In the genomic region with DNA sequence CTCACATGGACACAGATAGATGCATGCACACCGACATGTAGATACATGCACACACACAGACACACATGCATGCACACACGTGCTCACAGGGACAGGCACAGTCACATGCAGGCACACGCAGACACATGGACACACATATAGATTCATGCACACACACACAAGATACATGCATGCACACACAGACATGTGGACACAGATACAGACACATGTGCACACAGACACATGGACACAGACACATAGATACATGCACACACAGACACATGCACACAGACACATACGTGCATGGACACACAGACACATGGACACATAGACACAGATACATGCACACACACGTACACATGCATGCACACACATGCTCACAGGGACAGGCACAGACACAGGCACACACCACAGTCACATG, we compare ENCODE assay signal across 1 cellular context.
TF ChIP-seq lines count a peak whose summit lies in the region.

No MANE protein-coding gene starts in this region.

TF ChIP-seq in HepG2, 621 proteins besides CTCF, POLR2A, EP300 and RAD21 (continued from another document):
- TF ChIP-seq ZNF207 (IDR thresholded peaks at IDR 0.05; ENCODE audit: borderline replicate concordance), result 0 out of 2 replicates have a peak, but pooled peaks have one; percentile 40
- TF ChIP-seq ZNF614 (CRISPR knock-in tag; IDR thresholded peaks at IDR 0.05; ENCODE audit: borderline replicate concordance), result no peak
- no peak for TF ChIP-seq ZNF776 (CRISPR knock-in tag; IDR thresholded peaks at IDR 0.05)
- no peak for TF ChIP-seq ONECUT2 (CRISPR knock-in tag; IDR thresholded peaks at IDR 0.05)
- TF ChIP-seq, protein P1, sequence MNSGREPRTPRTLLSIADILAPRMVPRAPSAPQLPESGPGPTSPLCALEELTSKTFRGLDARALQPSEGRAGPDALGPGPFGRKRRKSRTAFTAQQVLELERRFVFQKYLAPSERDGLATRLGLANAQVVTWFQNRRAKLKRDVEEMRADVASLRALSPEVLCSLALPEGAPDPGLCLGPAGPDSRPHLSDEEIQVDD (CRISPR knock-in tag; IDR thresholded peaks at IDR 0.05; ENCODE audit: borderline replicate concordance), result no peak
- TF ChIP-seq SRSF4 (IDR thresholded peaks at IDR 0.05; ENCODE audit: low read depth, low read length, poor library complexity, severe bottlenecking), result no peak
- no peak for TF ChIP-seq NRL (CRISPR knock-in tag; IDR thresholded peaks at IDR 0.05; ENCODE audit: borderline replicate concordance)
- TF ChIP-seq, protein P2, sequence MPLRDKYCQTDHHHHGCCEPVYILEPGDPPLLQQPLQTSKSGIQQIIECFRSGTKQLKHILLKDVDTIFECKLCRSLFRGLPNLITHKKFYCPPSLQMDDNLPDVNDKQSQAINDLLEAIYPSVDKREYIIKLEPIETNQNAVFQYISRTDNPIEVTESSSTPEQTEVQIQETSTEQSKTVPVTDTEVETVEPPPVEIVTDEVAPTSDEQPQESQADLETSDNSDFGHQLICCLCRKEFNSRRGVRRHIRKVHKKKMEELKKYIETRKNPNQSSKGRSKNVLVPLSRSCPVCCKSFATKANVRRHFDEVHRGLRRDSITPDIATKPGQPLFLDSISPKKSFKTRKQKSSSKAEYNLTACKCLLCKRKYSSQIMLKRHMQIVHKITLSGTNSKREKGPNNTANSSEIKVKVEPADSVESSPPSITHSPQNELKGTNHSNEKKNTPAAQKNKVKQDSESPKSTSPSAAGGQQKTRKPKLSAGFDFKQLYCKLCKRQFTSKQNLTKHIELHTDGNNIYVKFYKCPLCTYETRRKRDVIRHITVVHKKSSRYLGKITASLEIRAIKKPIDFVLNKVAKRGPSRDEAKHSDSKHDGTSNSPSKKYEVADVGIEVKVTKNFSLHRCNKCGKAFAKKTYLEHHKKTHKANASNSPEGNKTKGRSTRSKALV (CRISPR knock-in tag; IDR thresholded peaks at IDR 0.05), result no peak
- TF ChIP-seq, protein P3, sequence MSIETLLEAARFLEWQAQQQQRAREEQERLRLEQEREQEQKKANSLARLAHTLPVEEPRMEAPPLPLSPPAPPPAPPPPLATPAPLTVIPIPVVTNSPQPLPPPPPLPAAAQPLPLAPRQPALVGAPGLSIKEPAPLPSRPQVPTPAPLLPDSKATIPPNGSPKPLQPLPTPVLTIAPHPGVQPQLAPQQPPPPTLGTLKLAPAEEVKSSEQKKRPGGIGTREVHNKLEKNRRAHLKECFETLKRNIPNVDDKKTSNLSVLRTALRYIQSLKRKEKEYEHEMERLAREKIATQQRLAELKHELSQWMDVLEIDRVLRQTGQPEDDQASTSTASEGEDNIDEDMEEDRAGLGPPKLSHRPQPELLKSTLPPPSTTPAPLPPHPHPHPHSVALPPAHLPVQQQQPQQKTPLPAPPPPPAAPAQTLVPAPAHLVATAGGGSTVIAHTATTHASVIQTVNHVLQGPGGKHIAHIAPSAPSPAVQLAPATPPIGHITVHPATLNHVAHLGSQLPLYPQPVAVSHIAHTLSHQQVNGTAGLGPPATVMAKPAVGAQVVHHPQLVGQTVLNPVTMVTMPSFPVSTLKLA (IDR thresholded peaks at IDR 0.05), result peak; percentile 100
- TF ChIP-seq GLI4 (CRISPR knock-in tag; IDR thresholded peaks at IDR 0.05; ENCODE audit: borderline replicate concordance), result no peak
